8 cellular contexts compared by ENCODE assay signal in the genomic region with DNA sequence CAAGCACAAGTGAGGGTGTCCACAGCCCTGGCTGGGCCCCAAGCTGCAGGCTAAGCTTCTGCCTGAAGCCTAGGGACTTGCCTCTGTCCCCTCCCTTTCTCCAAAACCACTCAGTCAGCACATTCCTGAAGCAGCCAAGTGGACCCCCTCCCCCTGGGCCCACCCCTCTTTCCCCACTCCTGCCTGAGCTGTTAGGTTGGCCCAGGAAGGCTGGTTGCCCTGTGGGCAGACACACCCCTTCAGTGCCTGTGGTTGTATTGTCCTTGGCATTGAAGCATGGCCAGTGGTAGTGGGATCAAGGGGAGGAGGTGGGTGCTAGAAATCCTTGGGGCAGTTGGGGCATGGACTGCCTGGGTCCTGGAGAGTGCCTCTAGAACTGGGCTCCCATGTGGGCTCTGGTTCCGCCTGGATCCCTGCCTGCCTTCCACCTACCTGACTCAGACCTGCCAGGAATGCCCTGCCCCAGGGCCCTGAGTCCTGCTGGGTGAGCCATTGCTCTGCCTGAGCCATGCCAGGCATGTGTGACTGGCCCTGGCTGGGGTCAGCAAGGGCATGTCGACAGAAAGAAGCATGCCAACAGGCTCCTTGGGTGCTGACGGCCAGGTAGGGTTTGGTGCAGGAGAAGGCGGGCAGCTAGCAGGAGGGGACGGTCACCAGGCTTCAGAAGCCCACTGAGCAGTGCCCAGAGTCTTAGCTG. TPM values are rescaled to one million over a fixed set of nuclear protein-coding genes. Genes with fewer than 3 reads are reported as not detected.
A peak's percentile ranks its signal among the peaks of the same experiment; 100 is the strongest.
DNase-seq lines count a peak whose midpoint lies in the region; ATAC-seq lines count a peak whose summit lies in the region.

No MANE protein-coding gene starts in this region.

- DNase-seq in activated CD4-positive, alpha-beta T cell treated with anti-CD3 and anti-CD28 coated beads, Interleukin-2, amount 10 ng/mL, durations not matched to agents 7 days and 5 days = no peak
- no peak for DNase-seq in activated CD4-positive, alpha-beta T cell treated with anti-CD3 and anti-CD28 coated beads, Interleukin-2, amount 50 U/mL, for 48 hours
- DNase-seq in activated naive CD8-positive, alpha-beta T cell treated with anti-CD3 and anti-CD28 coated beads for 36 hours = no peak
- DNase-seq in kidney tubule cell (ENCODE audit: low spot score) = peak; percentile 92
- DNase-seq in DMS 273 (lab: John Stamatoyannopoulos, UW; ENCODE audit: unreplicated experiment) = no peak

- peak overlapping the region; percentile 98 for H3K27ac ChIP-seq in temporal lobe (ENCODE audit: low read depth, low read length)

- H3K27me3 Mint-ChIP-seq in activated CD4-positive, alpha-beta T cell treated with anti-CD3 and anti-CD28 coated beads, Interleukin-2, amount 10 ng/mL, durations not matched to agents 7 days and 5 days = no peaks in the 10 kb centered on the region
- no peaks in the 10 kb centered on the region for H3K27me3 Mint-ChIP-seq in activated naive CD8-positive, alpha-beta T cell treated with anti-CD3 and anti-CD28 coated beads for 36 hours

- peak overlapping the region; percentile 94 for H3K27ac Mint-ChIP-seq in activated CD4-positive, alpha-beta T cell treated with anti-CD3 and anti-CD28 coated beads, Interleukin-2, amount 10 ng/mL, durations not matched to agents 7 days and 5 days
- H3K27ac Mint-ChIP-seq in activated naive CD8-positive, alpha-beta T cell treated with anti-CD3 and anti-CD28 coated beads for 36 hours = peak overlapping the region; percentile 92

- H3K4me3 Mint-ChIP-seq in activated CD4-positive, alpha-beta T cell treated with anti-CD3 and anti-CD28 coated beads, Interleukin-2, amount 10 ng/mL, durations not matched to agents 7 days and 5 days = peak overlapping the region; percentile 89
- H3K4me3 Mint-ChIP-seq in activated naive CD8-positive, alpha-beta T cell treated with anti-CD3 and anti-CD28 coated beads for 36 hours = peak overlapping the region; percentile 92

- POLR2A ChIA-PET in activated CD4-positive, alpha-beta T cell treated with anti-CD3 and anti-CD28 coated beads, Interleukin-2, amount 10 ng/mL, durations not matched to agents 7 days and 5 days (lab: Charles Lee) = interaction anchor here (1.5 to 1.9 kb wide), 2 partner anchors 17 to 19 kb away, joined by 3 to 6 read pairs; a partner anchor contains a TSS

- ATAC-seq in GM18907 (IDR thresholded peaks at IDR 0.05; ENCODE audit: unreplicated experiment) (no peak), GM18861 (IDR thresholded peaks at IDR 0.05; ENCODE audit: unreplicated experiment) (no peak)

- peaks cover 48% of the 10 kb centered on the region for H3K4me1 Mint-ChIP-seq in activated CD4-positive, alpha-beta T cell treated with anti-CD3 and anti-CD28 coated beads, Interleukin-2, amount 10 ng/mL, durations not matched to agents 7 days and 5 days
- H3K4me1 Mint-ChIP-seq in activated naive CD8-positive, alpha-beta T cell treated with anti-CD3 and anti-CD28 coated beads for 36 hours = peaks cover 41% of the 10 kb centered on the region

- CTCF ChIA-PET in activated CD4-positive, alpha-beta T cell treated with anti-CD3 and anti-CD28 coated beads, Interleukin-2, amount 10 ng/mL, durations not matched to agents 7 days and 5 days (lab: Charles Lee) = interaction anchor here (1.2 to 20.1 kb wide), 6 partner anchors 16 to 161 kb away, joined by 3 to 420 read pairs (median 4); a partner anchor contains a TSS

- H3K9me3 Mint-ChIP-seq in activated CD4-positive, alpha-beta T cell treated with anti-CD3 and anti-CD28 coated beads, Interleukin-2, amount 10 ng/mL, durations not matched to agents 7 days and 5 days = no peaks in the 10 kb centered on the region
- peaks cover 1% of the 10 kb centered on the region for H3K9me3 Mint-ChIP-seq in activated naive CD8-positive, alpha-beta T cell treated with anti-CD3 and anti-CD28 coated beads for 36 hours

- H3K36me3 Mint-ChIP-seq in activated CD4-positive, alpha-beta T cell treated with anti-CD3 and anti-CD28 coated beads, Interleukin-2, amount 10 ng/mL, durations not matched to agents 7 days and 5 days (ENCODE audit: low read depth) = peaks cover 11% of the 10 kb centered on the region
- peaks cover 58% of the 10 kb centered on the region for H3K36me3 Mint-ChIP-seq in activated naive CD8-positive, alpha-beta T cell treated with anti-CD3 and anti-CD28 coated beads for 36 hours

RNA-seq across cellular contexts. Expression of a gene that starts 2.1 kb away (rescaled TPM):
- total RNA-seq in activated CD4-positive, alpha-beta T cell treated with anti-CD3 and anti-CD28 coated beads, Interleukin-2, amount 10 ng/mL, durations not matched to agents 7 days and 5 days = 10 to 100 TPM; 44.9 to 45.1 TPM
- total RNA-seq in activated naive CD8-positive, alpha-beta T cell treated with anti-CD3 and anti-CD28 coated beads for 36 hours = 100 to 1,000 TPM; 219 to 221 TPM
- 28.3 TPM for total RNA-seq in temporal lobe

RNA-seq across cellular contexts. Expression of a gene that starts 17.3 kb away (rescaled TPM):
- 1 to 10 TPM; 7.3 TPM for total RNA-seq in activated CD4-positive, alpha-beta T cell treated with anti-CD3 and anti-CD28 coated beads, Interleukin-2, amount 10 ng/mL, durations not matched to agents 7 days and 5 days
- 1 to 10 TPM; 4.8 to 5.6 TPM for total RNA-seq in activated naive CD8-positive, alpha-beta T cell treated with anti-CD3 and anti-CD28 coated beads for 36 hours
- total RNA-seq in temporal lobe = 1.7 TPM

RNA-seq across cellular contexts. Expression of a gene that starts 19.9 kb away (rescaled TPM):
- 1 to 10 TPM; 2.1 to 2.3 TPM for total RNA-seq in activated CD4-positive, alpha-beta T cell treated with anti-CD3 and anti-CD28 coated beads, Interleukin-2, amount 10 ng/mL, durations not matched to agents 7 days and 5 days
- 10 to 100 TPM; 15.5 to 17.8 TPM for total RNA-seq in activated naive CD8-positive, alpha-beta T cell treated with anti-CD3 and anti-CD28 coated beads for 36 hours
- 0.98 TPM for total RNA-seq in temporal lobe

RNA-seq across cellular contexts. Expression of a gene that starts 26.1 kb away (rescaled TPM):
- 1,000 to 10,000 TPM; 1,884 to 2,250 TPM for total RNA-seq in activated CD4-positive, alpha-beta T cell treated with anti-CD3 and anti-CD28 coated beads, Interleukin-2, amount 10 ng/mL, durations not matched to agents 7 days and 5 days
- total RNA-seq in activated naive CD8-positive, alpha-beta T cell treated with anti-CD3 and anti-CD28 coated beads for 36 hours = 1,000 to 10,000 TPM; 2,447 to 2,533 TPM
- total RNA-seq in temporal lobe = 271 TPM

RNA-seq across cellular contexts. Expression of a gene that starts 28.3 kb away (rescaled TPM):
- total RNA-seq in activated CD4-positive, alpha-beta T cell treated with anti-CD3 and anti-CD28 coated beads, Interleukin-2, amount 10 ng/mL, durations not matched to agents 7 days and 5 days = 10 to 100 TPM; 11.0 to 11.8 TPM
- 1 to 10 TPM; 7.6 to 8.2 TPM for total RNA-seq in activated naive CD8-positive, alpha-beta T cell treated with anti-CD3 and anti-CD28 coated beads for 36 hours
- total RNA-seq in temporal lobe = 10.1 TPM
